In genomic region chr10:46565591-46566332, GRCh38 we compare ENCODE assay signal across 8 cellular contexts. TPM values are rescaled to one million over a fixed set of nuclear protein-coding genes. Genes with fewer than 3 reads are reported as not detected.
A peak's percentile ranks its signal among the peaks of the same experiment; 100 is the strongest.
DNase-seq lines count a peak whose midpoint lies in the region; ATAC-seq and TF ChIP-seq lines count a peak whose summit lies in the region.
"Not testable (repeated sequence)": the region's sequence is repeated elsewhere in the genome, so short reads cannot be mapped to it uniquely, and the experiment has no call there.

No MANE protein-coding gene starts in this region.

- not testable (repeated sequence) for BruUV-seq in Caco-2 (replicated peaks; lab: Mats Ljungman, UMichigan)

- H3K9me2 ChIP-seq in OCI-LY1 (ENCODE audit: low read depth, low read length) = not testable (repeated sequence)

- WGBS in endodermal cell (ENCODE audit: insufficient coverage in 1 of 2, insufficient read length in 1 of 2), 2 experiments = 23 to 27% methylated on average over 3 to 4 of the region's 6 CpGs
- 2 to 10% methylated on average over 4 of the region's 6 CpGs for WGBS in lung, 2 donors

- not testable (repeated sequence) for H3F3A ChIP-seq in OCI-LY1 (ENCODE audit: insufficient read depth, low read length)

- not testable (repeated sequence) for H3K4me3 Mint-ChIP-seq in Caco-2 (ENCODE audit: unreplicated experiment); endodermal cell

- H3K9me3 ChIP-seq in Caco-2; OCI-LY1 (ENCODE audit: low read length); endodermal cell (ENCODE audit: control insufficient read depth, low read length); lung (ENCODE audit: control insufficient read depth in 2 of 2, insufficient read depth in 1 of 2, low read length in 1 of 2): not testable (repeated sequence)

- not testable (repeated sequence) for H3K27me3 ChIP-seq in Caco-2 (replicated peaks; ENCODE audit: control insufficient read depth, insufficient read depth, low read length); OCI-LY1 (ENCODE audit: insufficient read depth, low read length); endodermal cell (ENCODE audit: control insufficient read depth, insufficient read depth, low read length, poor library complexity, severe bottlenecking); lung (ENCODE audit: control insufficient read depth, insufficient read depth)

- peak; percentile 90 to 97 for TF ChIP-seq CTCF in Caco-2 (IDR thresholded peaks at IDR 0.05; ENCODE audit: insufficient read depth in 1 of 2, low read depth in 1 of 2, low read length in 1 of 2, severe bottlenecking in 1 of 2, unreplicated experiment in 1 of 2)
- peak; percentile 69 for TF ChIP-seq CTCF in OCI-LY1 (IDR thresholded peaks at IDR 0.05; ENCODE audit: low read length)
- TF ChIP-seq CTCF in endodermal cell (conservative IDR thresholded peaks at IDR 0.05) = peak; percentile 81
- peak; percentile 71 for TF ChIP-seq CTCF in lung (IDR thresholded peaks at IDR 0.05; ENCODE audit: control extremely low read depth, extremely low read depth)

- POLR2A ChIA-PET in Caco-2 (lab: Charles Lee) = not testable (repeated sequence)

- not testable (repeated sequence) for H3K27ac Mint-ChIP-seq in Caco-2 (ENCODE audit: unreplicated experiment); endodermal cell

- H3K9ac ChIP-seq in OCI-LY1 (ENCODE audit: low read length); endodermal cell (ENCODE audit: extremely low read depth, low read length, poor library complexity, severe bottlenecking): not testable (repeated sequence)

- intact Hi-C loops in Caco-2 (cut with micrococcal nuclease; ENCODE audit: unreplicated experiment) = not testable (repeated sequence)

- not testable (repeated sequence) for H3K79me2 ChIP-seq in OCI-LY1 (ENCODE audit: insufficient read depth, low read length)

- H2AFZ ChIP-seq in OCI-LY1 (ENCODE audit: low read length) = not testable (repeated sequence)

- not testable (repeated sequence) for H3K36me3 ChIP-seq in Caco-2 (ENCODE audit: control insufficient read depth, insufficient read depth, low read length); OCI-LY1 (ENCODE audit: insufficient read depth, low read length); endodermal cell (ENCODE audit: control insufficient read depth, insufficient read depth, low read length); lung (ENCODE audit: control insufficient read depth in 2 of 2, insufficient read depth in 2 of 2, low read length in 2 of 2)

- ATAC-seq in GM19468 (IDR thresholded peaks at IDR 0.05; ENCODE audit: extremely low read depth, unreplicated experiment) (peak; percentile 32), lung (ENCODE audit: insufficient read depth, low FRiP score) (peak; percentile 87)

- CTCF ChIA-PET in Caco-2 (lab: Charles Lee) = interaction anchor here (0.7 to 1.3 kb wide), 3 partner anchors 12 to 28 kb away, joined by 5 to 8 read pairs (median 6); no protein-coding TSS in a partner anchor

- H3K4me1 Mint-ChIP-seq in Caco-2 (ENCODE audit: low read depth, unreplicated experiment); endodermal cell: not testable (repeated sequence)

- not testable (repeated sequence) for H3K4me2 ChIP-seq in OCI-LY1 (ENCODE audit: low read length)

- not testable (repeated sequence) for H3K27me3 Mint-ChIP-seq in Caco-2 (ENCODE audit: insufficient read depth, unreplicated experiment); endodermal cell (ENCODE audit: insufficient read depth)

- DNase-seq in Caco-2 (peak; percentile 83 to 87), HT-29 (ENCODE audit: low spot score) (peak; percentile 82), endodermal cell (peak; percentile 91), lung (ENCODE audit: low spot score) (peak; percentile 75)
- peak; percentile 70 for DNase-seq in activated CD8-positive, alpha-beta memory T cell treated with anti-CD3 and anti-CD28 coated beads for 24 hours
- DNase-seq in stimulated activated CD4-positive, alpha-beta T cell treated with anti-CD3 and anti-CD28 coated beads, Interleukin-4, amount 100 ng/mL, for 48 hours (ENCODE audit: low read depth in 2 of 2) = peak; percentile 42 to 45

- H3K27ac ChIP-seq in OCI-LY1 (ENCODE audit: low read depth, low read length, poor library complexity, severe bottlenecking); endodermal cell (ENCODE audit: low read depth, low read length); lung (ENCODE audit: low read depth in 1 of 2, low read length in 1 of 2): not testable (repeated sequence)

- not testable (repeated sequence) for H4K20me1 ChIP-seq in OCI-LY1 (ENCODE audit: insufficient read depth, low read length)

- H3K4me3 ChIP-seq in Caco-2 (ENCODE audit: low read depth, low read length); OCI-LY1 (ENCODE audit: low read depth, low read length, poor library complexity, severe bottlenecking); endodermal cell (ENCODE audit: low read length); lung: not testable (repeated sequence)

- H3K9me3 Mint-ChIP-seq in Caco-2 (ENCODE audit: unreplicated experiment); endodermal cell: not testable (repeated sequence)

- H3K36me3 Mint-ChIP-seq in Caco-2 (ENCODE audit: insufficient read depth, unreplicated experiment); endodermal cell (ENCODE audit: low read depth): not testable (repeated sequence)

- H3K4me1 ChIP-seq in Caco-2; OCI-LY1 (ENCODE audit: insufficient read depth, low read length, severe bottlenecking); endodermal cell (ENCODE audit: control insufficient read depth, insufficient read depth, low read length); lung (ENCODE audit: control insufficient read depth in 2 of 2, insufficient read depth in 2 of 2, low read length in 2 of 2): not testable (repeated sequence)

RNA-seq across cellular contexts. Expression of gene GPRIN2, which starts 9.3 kb away (rescaled TPM):
- total RNA-seq in Caco-2 (2022) = 3.0 and 3.7 TPM in 2 replicates
- 0.70 and 0.89 TPM in 2 replicates for total RNA-seq in HT-29 (2014; rRNA removed; shearing (Covaris generic))
- total RNA-seq in endodermal cell = 10 to 100 TPM; 16.1 to 25.2 TPM
- polyA plus RNA-seq in endodermal cell (2013, experiment 1 of 2) = 4.7 TPM
- 3.0 TPM for polyA plus RNA-seq in endodermal cell (2013, experiment 2 of 2)
- total RNA-seq in lung = 10 to 100 TPM; 23.2 to 36.5 TPM
- polyA plus RNA-seq in lung = 10 to 100 TPM; 17.7 to 35.0 TPM

RNA-seq across cellular contexts. Expression of gene SYT15, which starts 13.2 kb away (rescaled TPM):
- total RNA-seq in Caco-2 (2022) (0.43 and 0.60 TPM in 2 replicates), endodermal cell (1 to 10 TPM; 1.3 to 3.2 TPM), lung (10 to 100 TPM; 24.8 to 53.5 TPM)
- total RNA-seq in HT-29 (2014; rRNA removed; shearing (Covaris generic)) = not detected in 2 replicates
- 0.50 TPM for polyA plus RNA-seq in endodermal cell (2013, experiment 1 of 2)
- polyA plus RNA-seq in endodermal cell (2013, experiment 2 of 2) = 0.58 TPM
- polyA plus RNA-seq in lung = 10 to 100 TPM in 1 of 2 donors, 1 to 10 TPM in 1; 3.8 to 18.4 TPM

Comparison
In these comparisons a context has a peak if more than half of its experiments do, and no peak if none do; other contexts are left out.
1. RNA of gene SYT15, which starts 13.2 kb away (total RNA-seq): 24.8 to 53.5 TPM in lung; 1.3 to 3.2 TPM in endodermal cell, 0.43 to 0.60 TPM in Caco-2 and not detected in HT-29; every median in the first group is over 4 times any median in the second.
2. Peak in every context shown above with its lines, with median percentiles within 50 percentile points of each other: DNase-seq and CTCF ChIP-seq.